In genomic region chr4:166635367-166635766, GRCh38 we compare ENCODE assay signal across 20 cellular contexts.
DNase-seq lines count a peak whose midpoint lies in the region; ATAC-seq, FAIRE-seq and TF ChIP-seq lines count a peak whose summit lies in the region.
"Had no signal": no experiment of that assay in that cellular context is flagged by ENCODE, and none has a peak within 500 bp of the region (broad histone marks: within the 10 kb centered on the region; RNA-seq: fewer than 3 reads in every experiment).

No MANE protein-coding gene starts in this region.

- POLR2A ChIA-PET in HEK293 (lab: Yijun Ruan, JAX) = no interaction called here

- TF ChIP-seq POLR2A in GM12892 (IDR thresholded peaks at IDR 0.05; ENCODE audit: low read depth, low read length) = no peak

- H3K4me1 ChIP-seq in HEK293 (ENCODE audit: control insufficient read depth, insufficient read depth, low read length) (no peaks in the 10 kb centered on the region), small intestine (ENCODE audit: control insufficient read depth in 2 of 2, insufficient read depth in 1 of 2, low read depth in 1 of 2, low read length in 1 of 2) (no peaks in the 10 kb centered on the region)
- H3K4me1 ChIP-seq: BE2C, BLaER1, Caco-2 had no signal

- H3K27me3 ChIP-seq in small intestine (ENCODE audit: control insufficient read depth in 2 of 2, insufficient read depth in 2 of 2, low read length in 2 of 2) = no peaks in the 10 kb centered on the region
- H3K27me3 ChIP-seq: BE2C, BLaER1 had no signal

- H3K9me3 ChIP-seq in HEK293 (ENCODE audit: control insufficient read depth, insufficient read depth, low read depth, low read length) = no peaks in the 10 kb centered on the region
- H3K9me3 ChIP-seq in small intestine (ENCODE audit: control insufficient read depth, low read depth) = no peaks in the 10 kb centered on the region
- H3K9me3 ChIP-seq: BE2C, BLaER1, Caco-2 had no signal

- ATAC-seq in stimulated activated naive CD8-positive, alpha-beta T cell treated with anti-CD3 and anti-CD28 coated beads, Interleukin-15, Interleukin-2, amounts not matched to agents 100 U/mL and 50 U/mL, for 24 hours = no peak
- ATAC-seq: CD8-positive, alpha-beta T cell; GM12878 had no signal

- 84 to 93% (median 89%) methylated on average over 2 of the region's 2 CpGs for WGBS in small intestine, 3 donors

- no peak overlapping the region for H3K4me3 ChIP-seq in HEK293 (ENCODE audit: low read depth, low read length)
- H3K4me3 ChIP-seq in small intestine (ENCODE audit: low read depth in 1 of 2, low read length in 2 of 2) = no peak overlapping the region
- H3K4me3 ChIP-seq: BLaER1, GM12878 had no signal

- no peaks in the 10 kb centered on the region for H3K36me3 ChIP-seq in HEK293 (ENCODE audit: control insufficient read depth in 2 of 2, insufficient read depth in 1 of 2, low read length in 2 of 2)
- H3K36me3 ChIP-seq in small intestine (ENCODE audit: control insufficient read depth in 2 of 2, insufficient read depth in 2 of 2, low read length in 2 of 2) = no peaks in the 10 kb centered on the region
- H3K36me3 ChIP-seq: BE2C, BLaER1 had no signal

- CTCF ChIA-PET in HEK293 (lab: Yijun Ruan, JAX) = interaction anchor here (0.7 kb wide), 1 partner anchor 38 kb away, joined by 3 read pairs; no protein-coding TSS in a partner anchor

- peak; percentile 33 for FAIRE-seq in islet of Langerhans (lab: Jason Lieb, UNC)
- peak; percentile 47 for FAIRE-seq in small intestine (lab: Jason Lieb, UNC)
- no peak for FAIRE-seq in GM12892 (lab: Jason Lieb, UNC)
- FAIRE-seq: A204.1, GM12878, GM19239 had no signal

- TF ChIP-seq CTCF in HEK293 (tag by site-specific recombination; IDR thresholded peaks at IDR 0.05) = no peak

- H3K27ac ChIP-seq in HEK293 (ENCODE audit: extremely low read depth, low read depth, low read length) (no peak overlapping the region), small intestine (ENCODE audit: low read depth in 1 of 2, low read length in 1 of 2) (no peak overlapping the region)
- H3K27ac ChIP-seq: BLaER1 had no signal

- no peak for DNase-seq in small intestine
- DNase-seq in midbrain (lab: John Stamatoyannopoulos, UW) = no peak
- no peak for DNase-seq in GM12892 (ENCODE audit: insufficient read length)
- DNase-seq in stimulated activated naive CD8-positive, alpha-beta T cell treated with anti-CD3 and anti-CD28 coated beads, Interleukin-15, Interleukin-2, amounts not matched to agents 100 U/mL and 50 U/mL, for 24 hours = no peak
- DNase-seq: 8988T; ACHN; BE2C; C1 segment of cervical spinal cord; Caco-2; Calu3; CD4-positive, CD25-positive, alpha-beta regulatory T cell; CD8-positive, alpha-beta T cell; DMS79 treated with DMSO at 0.1 percent for 48 hours; GDM1 had no signal

TF ChIP-seq in HEK293, 187 proteins besides CTCF, POLR2A, EP300 and RAD21:
- peak; percentile 92 for TF ChIP-seq ZNF558 (tag by site-specific recombination; IDR thresholded peaks at IDR 0.05)
- no peak for TF ChIP-seq ZNF529 (tag by site-specific recombination; IDR thresholded peaks at IDR 0.05; ENCODE audit: insufficient replicate concordance)
